In genomic region chr3:139832998-139833397, GRCh38 we compare ENCODE assay signal across 19 cellular contexts.
DNase-seq lines count a peak whose midpoint lies in the region; ATAC-seq and TF ChIP-seq lines count a peak whose summit lies in the region.
"Had no signal": no experiment of that assay in that cellular context is flagged by ENCODE, and none has a peak within 500 bp of the region (broad histone marks: within the 10 kb centered on the region; RNA-seq: fewer than 3 reads in every experiment).

No MANE protein-coding gene starts in this region.

- no peak overlapping the region for H3K4me3 Mint-ChIP-seq in activated CD4-positive, alpha-beta T cell treated with anti-CD3 and anti-CD28 coated beads, Interleukin-2, amount 10 ng/mL, durations not matched to agents 24 days and 14 days
- H3K4me3 Mint-ChIP-seq: B cell; CD4-positive, alpha-beta T cell; CD8-positive, alpha-beta T cell had no signal

- H3K9ac ChIP-seq in trophoblast cell (ENCODE audit: low read length) = no peak overlapping the region
- H3K9ac ChIP-seq: BLaER1 treated with 17β-estradiol and CSF1 and Interleukin-3, amounts not matched to agents 10 nM and 100 nM had no signal

- H2BK12ac ChIP-seq in trophoblast cell (ENCODE audit: low read length) = no peak overlapping the region

- H3K79me1 ChIP-seq in trophoblast cell (ENCODE audit: low read length) = peaks cover 22% of the 10 kb centered on the region

- H3K36me3 Mint-ChIP-seq in activated CD4-positive, alpha-beta T cell treated with anti-CD3 and anti-CD28 coated beads, Interleukin-2, amount 10 ng/mL, durations not matched to agents 24 days and 14 days (ENCODE audit: low read depth) = no peaks in the 10 kb centered on the region
- H3K36me3 Mint-ChIP-seq: CD8-positive, alpha-beta T cell had no signal

- no peak overlapping the region for H4K12ac ChIP-seq in trophoblast cell (ENCODE audit: low read depth, low read length)

- no peaks in the 10 kb centered on the region for H3K9me3 Mint-ChIP-seq in activated CD4-positive, alpha-beta T cell treated with anti-CD3 and anti-CD28 coated beads, Interleukin-2, amount 10 ng/mL, durations not matched to agents 24 days and 14 days
- H3K9me3 Mint-ChIP-seq: CD4-positive, alpha-beta T cell; CD8-positive, alpha-beta T cell had no signal

- TF ChIP-seq POLR2A in erythroblast (IDR thresholded peaks at IDR 0.05; ENCODE audit: low read length) = no peak

- peaks cover 1% of the 10 kb centered on the region for H3K79me2 ChIP-seq in trophoblast cell (ENCODE audit: control insufficient read depth, insufficient read depth, low read length, poor library complexity)

- no peak overlapping the region for H3K4me3 ChIP-seq in trophoblast cell (ENCODE audit: low read depth, low read length)
- H3K4me3 ChIP-seq: A549; BLaER1 treated with 17β-estradiol and CSF1 and Interleukin-3, amounts not matched to agents 10 nM and 100 nM; GM12878 had no signal

- no peak overlapping the region for H3K23ac ChIP-seq in trophoblast cell (ENCODE audit: low read length)

- no peak overlapping the region for H2BK5ac ChIP-seq in trophoblast cell (ENCODE audit: low read depth, low read length, poor library complexity)

- no peak overlapping the region for H2BK120ac ChIP-seq in trophoblast cell (ENCODE audit: insufficient read depth, low read length, poor library complexity)

- peak overlapping the region; percentile 78 for H3K27ac ChIP-seq in trophoblast cell (ENCODE audit: low read depth, low read length)
- H3K27ac ChIP-seq: 22Rv1; A549; BLaER1 treated with 17β-estradiol and CSF1 and Interleukin-3, amounts not matched to agents 10 nM and 100 nM; C4-2B had no signal

- no peaks in the 10 kb centered on the region for H3K4me1 Mint-ChIP-seq in activated CD4-positive, alpha-beta T cell treated with anti-CD3 and anti-CD28 coated beads, Interleukin-2, amount 10 ng/mL, durations not matched to agents 24 days and 14 days
- H3K4me1 Mint-ChIP-seq: B cell had no signal

- no peak overlapping the region for H3K14ac ChIP-seq in trophoblast cell (ENCODE audit: low read length)

- H3K4ac ChIP-seq in trophoblast cell (ENCODE audit: low read depth, low read length) = no peak overlapping the region

- no peak overlapping the region for H2AFZ ChIP-seq in trophoblast cell (ENCODE audit: insufficient read depth, low read length, poor library complexity)

- WGBS in trophoblast cell (ENCODE audit: extremely low coverage, insufficient coverage, insufficient read length) = no CpG with 5 or more reads among the region's 4 CpGs

- no peaks in the 10 kb centered on the region for H3K27me3 ChIP-seq in trophoblast cell (ENCODE audit: insufficient read depth, low read length)
- H3K27me3 ChIP-seq: BLaER1 treated with 17β-estradiol and CSF1 and Interleukin-3, amounts not matched to agents 10 nM and 100 nM had no signal

- no peaks in the 10 kb centered on the region for H3K9me3 ChIP-seq in trophoblast cell (ENCODE audit: insufficient read depth, low read depth, low read length)
- H3K9me3 ChIP-seq: A549; BLaER1 treated with 17β-estradiol and CSF1 and Interleukin-3, amounts not matched to agents 10 nM and 100 nM; Caco-2 had no signal

- H3K4me1 ChIP-seq in trophoblast cell (ENCODE audit: control insufficient read depth in 1 of 2, insufficient read depth in 2 of 2, low read length in 2 of 2) = peaks cover 6 to 18% of the 10 kb centered on the region in 2 experiments
- H3K4me1 ChIP-seq: A549, Caco-2 had no signal

- H2AK5ac ChIP-seq in trophoblast cell (ENCODE audit: low read length) = no peak overlapping the region

- no peak overlapping the region for H3K18ac ChIP-seq in trophoblast cell (ENCODE audit: low read length)

- intact Hi-C loops in activated CD4-positive, alpha-beta T cell treated with anti-CD3 and anti-CD28 coated beads, Interleukin-2, amount 10 ng/mL, durations not matched to agents 24 days and 14 days (cut with micrococcal nuclease) = no loop called here

- no peaks in the 10 kb centered on the region for H3K27me3 Mint-ChIP-seq in activated CD4-positive, alpha-beta T cell treated with anti-CD3 and anti-CD28 coated beads, Interleukin-2, amount 10 ng/mL, durations not matched to agents 24 days and 14 days
- H3K27me3 Mint-ChIP-seq: B cell had no signal

- no peak overlapping the region for H4K91ac ChIP-seq in trophoblast cell (ENCODE audit: low read depth, low read length)

- DNase-seq in ELF-1 (ENCODE audit: low read depth, low spot score) (peak; percentile 63), islet precursor cell (peak; percentile 86), trophoblast cell (peak; percentile 35 to 58), erythroblast (lab: John Stamatoyannopoulos, UW) (no peak)
- no peak for DNase-seq in activated CD4-positive, alpha-beta T cell treated with anti-CD3 and anti-CD28 coated beads, Interleukin-2, amount 10 ng/mL, durations not matched to agents 24 days and 14 days
- DNase-seq: AML-193; Caco-2; Calu3; CD4-positive, alpha-beta T cell; CD8-positive, alpha-beta T cell; DMS79 treated with DMSO at 0.1 percent for 48 hours; GDM1 had no signal

- no peak overlapping the region for H4K8ac ChIP-seq in trophoblast cell (ENCODE audit: low read depth, low read length)

- H3K4me2 ChIP-seq in trophoblast cell (ENCODE audit: low read length) = no peak overlapping the region
- H3K4me2 ChIP-seq: A549; BLaER1 treated with 17β-estradiol and CSF1 and Interleukin-3, amounts not matched to agents 10 nM and 100 nM had no signal

- ATAC-seq in HG03025 (IDR thresholded peaks at IDR 0.05; ENCODE audit: low FRiP score, unreplicated experiment) = no peak
- ATAC-seq: A549; CD8-positive, alpha-beta T cell; GM12878 had no signal

- H3K36me3 ChIP-seq in trophoblast cell (ENCODE audit: control insufficient read depth in 1 of 2, insufficient read depth in 2 of 2, low read length in 2 of 2) = no peaks in the 10 kb centered on the region
- H3K36me3 ChIP-seq: BLaER1 treated with 17β-estradiol and CSF1 and Interleukin-3, amounts not matched to agents 10 nM and 100 nM had no signal

- H3K27ac Mint-ChIP-seq in activated CD4-positive, alpha-beta T cell treated with anti-CD3 and anti-CD28 coated beads, Interleukin-2, amount 10 ng/mL, durations not matched to agents 24 days and 14 days = no peak overlapping the region
- H3K27ac Mint-ChIP-seq: B cell; CD4-positive, alpha-beta T cell; CD8-positive, alpha-beta T cell had no signal

Comparison
In these comparisons a context has a peak if more than half of its experiments do, and no peak if none do; other contexts are left out.
1. DNase-seq: peak in ELF-1 (single experiment), islet precursor cell (single experiment) and trophoblast cell (2 of 2); none in activated CD4-positive, alpha-beta T cell treated with anti-CD3 and anti-CD28 coated beads, Interleukin-2, amount 10 ng/mL, durations not matched to agents 24 days and 14 days (single experiment) and erythroblast (0 of 2).